In genomic region chr5:139390639-139391569, GRCh38 we compare ENCODE assay signal across 1 cellular context.
TF ChIP-seq lines count a peak whose summit lies in the region.

No MANE protein-coding gene starts in this region.

TF ChIP-seq in H1, 55 proteins besides CTCF, POLR2A, EP300 and RAD21:
- TF ChIP-seq CEBPB (IDR thresholded peaks at IDR 0.05; ENCODE audit: low read depth, low read length) (no peak), HDAC6 (IDR thresholded peaks at IDR 0.05; ENCODE audit: low read depth, low read length) (no peak), EGR1 (IDR thresholded peaks at IDR 0.05; ENCODE audit: borderline replicate concordance, low read depth, low read length) (no peak), CBX5 (IDR thresholded peaks at IDR 0.05; ENCODE audit: low read depth, low read length) (no peak), TBP (IDR thresholded peaks at IDR 0.05; ENCODE audit: low read depth, low read length) (no peak), CHD7 (IDR thresholded peaks at IDR 0.05; ENCODE audit: insufficient replicate concordance, low read length) (no peak), RXRA (IDR thresholded peaks at IDR 0.05; ENCODE audit: insufficient read depth, low read depth, low read length) (no peak), KDM5A (IDR thresholded peaks at IDR 0.05; ENCODE audit: low read length) (no peak), MAFK (IDR thresholded peaks at IDR 0.05; ENCODE audit: low read depth, low read length) (no peak), SP1 (IDR thresholded peaks at IDR 0.05; ENCODE audit: low read depth, low read length) (no peak), TEAD4 (IDR thresholded peaks at IDR 0.05; ENCODE audit: low read depth, low read length) (no peak), CREB1 (IDR thresholded peaks at IDR 0.05) (no peak), EZH2 (IDR thresholded peaks at IDR 0.05; ENCODE audit: low read depth, low read length, severe bottlenecking) (no peak), FOSL1 (IDR thresholded peaks at IDR 0.05; ENCODE audit: insufficient read depth, low read depth, low read length) (no peak), CTBP2 (IDR thresholded peaks at IDR 0.05; ENCODE audit: borderline replicate concordance, insufficient read depth, insufficient read length, low read length) (no peak), POLR2AphosphoS5 (IDR thresholded peaks at IDR 0.05; ENCODE audit: low read depth, low read length) (no peak), NANOG (IDR thresholded peaks at IDR 0.05; ENCODE audit: insufficient read depth, low read depth, low read length, poor library complexity, severe bottlenecking) (no peak), NRF1 (IDR thresholded peaks at IDR 0.05; ENCODE audit: low read depth, low read length) (no peak), USF2 (IDR thresholded peaks at IDR 0.05; ENCODE audit: low read length) (no peak)
